Comparison of ENCODE assay signal across 1 cellular context in genomic region chr2:190986221-190986953, GRCh38.
TF ChIP-seq lines count a peak whose summit lies in the region.

No MANE protein-coding gene starts in this region.

TF ChIP-seq in liver, 16 proteins besides CTCF, POLR2A, EP300 and RAD21 (continued from another document):
- no peak for TF ChIP-seq REST (IDR thresholded peaks at IDR 0.05)
- TF ChIP-seq NR2F2 (IDR thresholded peaks at IDR 0.05): no peak
